8 cellular contexts compared by ENCODE assay signal in the genomic region with DNA sequence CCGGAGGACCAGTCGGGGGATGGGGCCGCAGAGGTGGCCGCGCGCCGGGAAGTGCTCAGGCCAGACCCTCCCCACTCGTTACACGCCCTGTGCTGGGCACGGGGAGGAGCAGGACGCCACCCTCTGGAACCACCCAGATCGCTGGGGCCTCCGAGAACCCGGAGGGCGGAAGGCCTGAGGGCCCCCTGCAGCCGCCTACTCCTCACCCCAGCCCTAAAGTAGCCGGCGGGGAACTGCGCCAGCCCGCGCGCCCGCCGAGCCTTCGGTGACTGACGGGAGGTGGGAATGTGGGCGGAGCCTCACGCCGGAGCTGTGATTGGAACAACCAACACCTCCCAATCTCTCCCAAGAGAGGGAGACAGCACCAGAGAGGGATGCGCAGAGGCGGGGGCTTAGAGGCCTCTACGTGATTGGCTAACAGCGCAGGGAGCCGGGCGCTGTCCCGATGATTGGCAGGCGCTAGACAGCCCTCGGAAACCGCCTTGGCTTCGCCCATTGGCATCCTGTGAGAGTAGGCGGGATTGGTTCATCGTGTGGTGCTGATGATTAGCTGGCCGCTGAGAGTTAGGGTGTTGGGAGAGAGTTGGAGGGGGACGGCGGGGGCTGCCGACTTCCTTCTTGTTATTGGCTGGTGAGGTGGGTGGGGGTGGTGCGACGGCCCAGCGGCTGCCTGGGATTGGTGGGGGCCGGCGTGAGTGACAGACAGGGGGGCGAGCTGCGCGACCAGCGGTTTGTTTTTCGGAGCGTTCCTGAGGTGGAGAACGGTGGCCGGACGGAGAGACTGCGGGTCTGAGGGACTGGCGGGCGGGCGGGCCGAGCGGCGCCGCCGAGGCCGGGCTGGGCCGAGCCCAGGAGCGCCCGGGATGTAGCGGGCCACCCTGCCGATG. TPM values are rescaled to one million over a fixed set of nuclear protein-coding genes. Genes with fewer than 3 reads are reported as not detected.
DNase-seq lines count a peak whose midpoint lies in the region; ATAC-seq lines count a peak whose summit lies in the region.

A gene (plus strand): TSS at position 734 of the 887 bp plus-strand sequence. CDS start 343 bp downstream, outside the sequence.

- ATAC-seq in GM19395 (IDR thresholded peaks at IDR 0.05; ENCODE audit: unreplicated experiment) (peak; percentile 91), HG03565 (IDR thresholded peaks at IDR 0.05; ENCODE audit: unreplicated experiment) (peak; percentile 93), left lobe of liver (peak; percentile 89)

- H3K27me3 Mint-ChIP-seq in dendritic cell treated with granulocyte-macrophage colony-stimulating factor and Interleukin-4, amounts not matched to agents 40 ng/mL and 50 ng/mL, for 4 days, result peaks cover 6% of the 10 kb centered on the region

- H3K4me1 Mint-ChIP-seq in dendritic cell treated with granulocyte-macrophage colony-stimulating factor and Interleukin-4, amounts not matched to agents 40 ng/mL and 50 ng/mL, for 4 days (ENCODE audit: low read depth), result peaks cover 30% of the 10 kb centered on the region

- intact Hi-C loops in dendritic cell treated with granulocyte-macrophage colony-stimulating factor and Interleukin-4, amounts not matched to agents 40 ng/mL and 50 ng/mL, for 4 days (cut with micrococcal nuclease), result loop anchor here (2.0 to 5.0 kb wide), 2 partner anchors 77 to 120 kb away; a partner anchor contains a TSS

- H3K27ac Mint-ChIP-seq in dendritic cell treated with granulocyte-macrophage colony-stimulating factor and Interleukin-4, amounts not matched to agents 40 ng/mL and 50 ng/mL, for 4 days, result peak within 1 kb of the TSS; percentile 93

- H3K4me3 Mint-ChIP-seq in dendritic cell treated with granulocyte-macrophage colony-stimulating factor and Interleukin-4, amounts not matched to agents 40 ng/mL and 50 ng/mL, for 4 days, result peak within 1 kb of the TSS; percentile 99

- peaks cover 6% of the 10 kb centered on the region for H3K36me3 Mint-ChIP-seq in dendritic cell treated with granulocyte-macrophage colony-stimulating factor and Interleukin-4, amounts not matched to agents 40 ng/mL and 50 ng/mL, for 4 days (ENCODE audit: low read depth)

- DNase-seq in CD1c-positive myeloid dendritic cell (ENCODE audit: extremely low spot score), result peak; percentile 100
- peak; percentile 100 for DNase-seq in NCI-H774 (lab: John Stamatoyannopoulos, UW)
- DNase-seq in activated CD4-positive, alpha-beta T cell treated with anti-CD3 and anti-CD28 coated beads, Interleukin-2, amount 50 U/mL, for 4 hours, result peak; percentile 97
- DNase-seq in left lobe of liver (ENCODE audit: low spot score), result peak; percentile 100
- peak; percentile 95 for DNase-seq in stimulated activated CD4-positive, alpha-beta T cell treated with anti-CD3 and anti-CD28 coated beads, Interleukin-2, amount 100 ng/mL, for 4 hours (ENCODE audit: low read depth)

- H3K9me3 Mint-ChIP-seq in dendritic cell treated with granulocyte-macrophage colony-stimulating factor and Interleukin-4, amounts not matched to agents 40 ng/mL and 50 ng/mL, for 4 days, result no peaks in the 10 kb centered on the region

RNA-seq across cellular contexts. Expression of the gene that starts here (rescaled TPM):
- total RNA-seq in left lobe of liver, result 11.6 TPM

Comparison
In these comparisons a context has a peak if more than half of its experiments do, and no peak if none do; other contexts are left out.
1. Peak in every context shown above with its lines: DNase-seq and ATAC-seq.